In the genomic region with DNA sequence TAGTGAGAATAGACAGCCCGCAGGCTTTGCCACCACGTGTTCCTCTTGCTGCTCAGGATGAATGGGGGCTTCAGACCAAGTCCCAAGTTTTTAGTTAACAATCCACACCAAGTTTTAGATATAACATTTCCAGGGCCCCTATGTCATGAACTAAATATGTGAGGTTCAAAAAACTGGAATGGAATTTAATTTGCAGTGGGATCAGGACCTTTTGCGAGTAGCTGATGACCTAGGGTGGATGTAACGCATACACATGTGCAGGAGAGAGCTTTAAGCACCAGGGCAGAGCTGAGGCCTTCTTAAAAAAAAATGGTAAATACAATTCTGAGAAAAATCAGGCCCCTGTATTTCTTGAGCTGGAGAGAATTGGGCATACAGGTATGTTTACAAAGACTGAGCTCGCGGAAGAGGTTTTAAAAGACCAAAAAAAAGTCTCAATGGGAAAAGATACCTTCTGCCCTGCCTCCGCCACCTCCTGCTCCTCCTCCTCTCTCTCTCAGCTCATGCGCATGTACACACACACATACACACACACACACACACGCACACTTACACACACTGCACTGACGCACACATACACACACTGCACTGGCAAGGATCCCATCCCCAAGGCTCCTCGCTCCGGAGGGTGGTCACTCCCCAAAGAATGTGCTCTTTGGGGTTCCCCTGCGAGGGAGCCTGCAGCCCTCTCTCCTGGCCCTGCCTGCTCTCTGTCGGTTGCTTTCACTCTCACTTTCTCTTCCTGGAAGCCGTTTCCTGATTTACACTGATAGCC, we compare ENCODE assay signal across 8 cellular contexts. TPM values are rescaled to one million over a fixed set of nuclear protein-coding genes. Genes with fewer than 3 reads are reported as not detected.
A peak's percentile ranks its signal among the peaks of the same experiment; 100 is the strongest.
DNase-seq lines count a peak whose midpoint lies in the region; ATAC-seq and TF ChIP-seq lines count a peak whose summit lies in the region.

No MANE protein-coding gene starts in this region.

- H3K27ac ChIP-seq in osteoblast (ENCODE audit: low read depth, low read length), result peak overlapping the region; percentile 7

- H3K36me3 ChIP-seq in osteoblast (ENCODE audit: insufficient read depth, low read length), result no peaks in the 10 kb centered on the region

- TF ChIP-seq CTCF in AG09309 (IDR thresholded peaks at IDR 0.05; ENCODE audit: control insufficient read depth, insufficient read depth, low read depth, low read length, missing control alignments) (no peak), fibroblast of pulmonary artery (IDR thresholded peaks at IDR 0.05; ENCODE audit: low read length, missing control alignments) (no peak), osteoblast (IDR thresholded peaks at IDR 0.05; ENCODE audit: extremely low read depth, low read depth, low read length) (no peak)

- DNase-seq in AG09309 (ENCODE audit: low read depth), result peak; percentile 4
- peak; percentile 42 for DNase-seq in GM19240 (ENCODE audit: insufficient read length, low spot score)
- DNase-seq in activated CD8-positive, alpha-beta memory T cell treated with anti-CD3 and anti-CD28 coated beads for 48 hours (ENCODE audit: low read depth in 2 of 3, low spot score in 2 of 3), result peak; percentile 3
- DNase-seq in fibroblast of pulmonary artery (ENCODE audit: low read depth), result peak; percentile 77
- peak; percentile 79 for DNase-seq in osteoblast (ENCODE audit: insufficient read length, low spot score, missing footprints)
- DNase-seq in GDM1 (lab: John Stamatoyannopoulos, UW), result no peak
- DNase-seq in DMS153 treated with DMSO at 0.1 percent for 48 hours (lab: John Stamatoyannopoulos, UW; ENCODE audit: unreplicated experiment), result no peak

- H4K20me1 ChIP-seq in osteoblast (ENCODE audit: insufficient read depth, low read length), result no peaks in the 10 kb centered on the region

- H2AFZ ChIP-seq in osteoblast (ENCODE audit: low read length), result peak overlapping the region; percentile 98

- peak overlapping the region; percentile 83 for H3K4me2 ChIP-seq in osteoblast (ENCODE audit: insufficient read depth, low read length)

- H3K4me3 ChIP-seq in AG09309 (ENCODE audit: control insufficient read depth, low read depth, low read length), result peak overlapping the region; percentile 53
- H3K4me3 ChIP-seq in fibroblast of pulmonary artery (replicated peaks; ENCODE audit: low read depth, low read length), result peak overlapping the region; percentile 62
- H3K4me3 ChIP-seq in osteoblast (ENCODE audit: insufficient read depth, low read length), result peak overlapping the region; percentile 78

- no peaks in the 10 kb centered on the region for H3K4me1 ChIP-seq in osteoblast (ENCODE audit: insufficient read depth, low read length)

- ATAC-seq in HG03354 (IDR thresholded peaks at IDR 0.05; ENCODE audit: poor library complexity, severe bottlenecking, unreplicated experiment), result peak; percentile 91

- no peaks in the 10 kb centered on the region for H3K27me3 ChIP-seq in osteoblast (ENCODE audit: insufficient read depth, low read length)

- H3K9me3 ChIP-seq in osteoblast (ENCODE audit: low read depth, low read length), result no peaks in the 10 kb centered on the region

- H3K79me2 ChIP-seq in osteoblast (ENCODE audit: insufficient read depth, low read length), result no peaks in the 10 kb centered on the region

RNA-seq across cellular contexts. Expression of gene IGF1R, which starts 48.2 kb away (rescaled TPM):
- total RNA-seq in osteoblast, result 18.8 and 30.9 TPM in 2 replicates

Comparison
In these comparisons a context has a peak if more than half of its experiments do, and no peak if none do; other contexts are left out.
1. DNase-seq: peak in AG09309 (single experiment), GM19240 (single experiment), activated CD8-positive, alpha-beta memory T cell treated with anti-CD3 and anti-CD28 coated beads for 48 hours (3 of 3), fibroblast of pulmonary artery (single experiment) and osteoblast (single experiment); none in GDM1 (single experiment) and DMS153 treated with DMSO at 0.1 percent for 48 hours (single experiment).
2. Peak in every context shown above with its lines, with median percentiles within 50 percentile points of each other: H3K4me3 ChIP-seq.